In the genomic region with DNA sequence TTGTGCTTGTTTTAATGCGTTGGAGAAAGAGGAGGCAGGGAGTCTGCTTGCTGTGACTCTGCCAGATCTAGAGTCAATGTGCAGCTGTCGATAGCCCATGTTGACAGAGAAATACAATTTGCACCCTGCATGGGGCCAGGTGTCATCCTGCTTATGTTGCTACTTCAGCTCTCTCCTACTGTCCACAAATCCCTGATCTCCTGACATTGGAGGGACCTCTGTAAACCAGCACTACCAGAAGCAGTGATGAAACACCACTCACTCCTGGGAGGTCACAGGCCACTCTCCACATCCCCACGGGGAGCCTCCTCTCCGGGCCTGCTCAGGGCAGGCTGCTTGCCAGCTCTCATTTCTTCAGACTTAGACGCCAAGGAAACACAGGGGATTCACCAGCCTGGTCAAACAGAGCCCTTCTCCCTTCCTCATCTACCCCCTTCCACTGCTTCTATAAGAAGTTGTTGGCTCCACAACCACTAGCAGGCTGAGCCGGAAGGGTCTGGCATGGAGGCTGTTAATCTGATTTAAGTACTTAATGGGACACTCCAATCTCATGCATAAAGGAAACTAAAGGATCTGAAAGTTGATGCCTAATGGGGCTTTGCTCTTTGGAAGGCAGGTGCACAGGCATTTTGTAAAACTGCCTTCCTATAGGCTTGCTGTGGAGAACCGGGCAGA, we compare ENCODE assay signal across 16 cellular contexts. TPM values are rescaled to one million over a fixed set of nuclear protein-coding genes. Genes with fewer than 3 reads are reported as not detected.
DNase-seq lines count a peak whose midpoint lies in the region; ATAC-seq and TF ChIP-seq lines count a peak whose summit lies in the region.
"Had no signal": no experiment of that assay in that cellular context is flagged by ENCODE, and none has a peak within 500 bp of the region (broad histone marks: within the 10 kb centered on the region; RNA-seq: fewer than 3 reads in every experiment).

No MANE protein-coding gene starts in this region.

- no peaks in the 10 kb centered on the region for H3K9me3 ChIP-seq in HEK293 (ENCODE audit: control insufficient read depth, insufficient read depth, low read depth, low read length)
- H3K9me3 ChIP-seq in thyroid gland: no peaks in the 10 kb centered on the region

- CTCF ChIA-PET in HEK293 (lab: Yijun Ruan, JAX): interaction anchor here (1.1 kb wide), 1 partner anchor 17 kb away, joined by 3 read pairs; no protein-coding TSS in a partner anchor
- CTCF ChIA-PET in activated CD8-positive, alpha-beta memory T cell treated with anti-CD3 and anti-CD28 coated beads, Interleukin-2, amount 10 ng/mL, durations not matched to agents 7 days and 5 days (lab: Charles Lee): no interaction called here

- ATAC-seq in activated CD8-positive, alpha-beta memory T cell treated with anti-CD3 and anti-CD28 coated beads, Interleukin-2, amount 10 ng/mL, durations not matched to agents 7 days and 5 days: no peak
- ATAC-seq: activated T-cell treated with anti-CD3 and anti-CD28 coated beads, Interleukin-2, amount 50 U/mL, for 72 hours; GM12878; left colon; Panc1 had no signal

- no peaks in the 10 kb centered on the region for H3K27me3 ChIP-seq in thyroid gland

- H3K27ac ChIP-seq in C4-2B: peak overlapping the region; percentile 61
- no peak overlapping the region for H3K27ac ChIP-seq in HEK293 (ENCODE audit: extremely low read depth, low read depth, low read length)
- H3K27ac ChIP-seq in thyroid gland: no peak overlapping the region

- no peaks in the 10 kb centered on the region for H3K4me1 Mint-ChIP-seq in immature natural killer cell
- H3K4me1 Mint-ChIP-seq in activated CD8-positive, alpha-beta memory T cell treated with anti-CD3 and anti-CD28 coated beads, Interleukin-2, amount 10 ng/mL, durations not matched to agents 7 days and 5 days: no peaks in the 10 kb centered on the region
- H3K4me1 Mint-ChIP-seq: CD4-positive, alpha-beta memory T cell had no signal

- TF ChIP-seq CTCF in C4-2B (conservative IDR thresholded peaks at IDR 0.05): no peak
- TF ChIP-seq CTCF in HEK293 (tag by site-specific recombination; IDR thresholded peaks at IDR 0.05): no peak
- TF ChIP-seq CTCF in thyroid gland (IDR thresholded peaks at IDR 0.05): no peak

- DNase-seq in NCI-H2196 treated with DMSO at 0.1 percent for 48 hours (lab: John Stamatoyannopoulos, UW; ENCODE audit: unreplicated experiment): peak; percentile 64
- peak; percentile 45 for DNase-seq in brain pericyte (ENCODE audit: low read depth, low spot score)
- DNase-seq in thyroid gland: no peak
- no peak for DNase-seq in immature natural killer cell
- no peak for DNase-seq in COLO829 (ENCODE audit: low spot score)
- DNase-seq in activated CD8-positive, alpha-beta memory T cell treated with anti-CD3 and anti-CD28 coated beads, Interleukin-2, amount 10 ng/mL, durations not matched to agents 7 days and 5 days: no peak
- DNase-seq: activated CD4-positive, alpha-beta memory T cell treated with anti-CD3 and anti-CD28 coated beads for 36 hours; activated T-cell treated with anti-CD3 and anti-CD28 coated beads, Interleukin-2, amount 50 U/mL, for 72 hours; CD4-positive, alpha-beta memory T cell; Karpas-422; left colon; stimulated activated CD4-positive, alpha-beta T cell treated with anti-CD3 and anti-CD28 coated beads, Interleukin-2, amount 100 ng/mL, for 48 hours had no signal

- peaks cover 0 to 3% (median 2%) of the 10 kb centered on the region in 3 donors for H3K27me3 Mint-ChIP-seq in immature natural killer cell (ENCODE audit: low read depth in 3 of 3)
- no peaks in the 10 kb centered on the region for H3K27me3 Mint-ChIP-seq in activated CD8-positive, alpha-beta memory T cell treated with anti-CD3 and anti-CD28 coated beads, Interleukin-2, amount 10 ng/mL, durations not matched to agents 7 days and 5 days
- H3K27me3 Mint-ChIP-seq: activated CD4-positive, alpha-beta memory T cell treated with anti-CD3 and anti-CD28 coated beads for 36 hours had no signal

- H3K36me3 ChIP-seq in HEK293 (ENCODE audit: control insufficient read depth in 2 of 2, insufficient read depth in 1 of 2, low read length in 2 of 2): no peaks in the 10 kb centered on the region
- H3K36me3 ChIP-seq in thyroid gland: no peaks in the 10 kb centered on the region

- H3K4me3 Mint-ChIP-seq in immature natural killer cell: no peak overlapping the region
- no peak overlapping the region for H3K4me3 Mint-ChIP-seq in activated CD8-positive, alpha-beta memory T cell treated with anti-CD3 and anti-CD28 coated beads, Interleukin-2, amount 10 ng/mL, durations not matched to agents 7 days and 5 days
- H3K4me3 Mint-ChIP-seq: activated CD4-positive, alpha-beta memory T cell treated with anti-CD3 and anti-CD28 coated beads for 36 hours; activated T-cell treated with anti-CD3 and anti-CD28 coated beads, Interleukin-2, amount 50 U/mL, for 72 hours; CD4-positive, alpha-beta memory T cell had no signal

- H3K9me3 Mint-ChIP-seq in immature natural killer cell: no peaks in the 10 kb centered on the region
- H3K9me3 Mint-ChIP-seq in activated CD8-positive, alpha-beta memory T cell treated with anti-CD3 and anti-CD28 coated beads, Interleukin-2, amount 10 ng/mL, durations not matched to agents 7 days and 5 days (ENCODE audit: low read depth): no peaks in the 10 kb centered on the region
- H3K9me3 Mint-ChIP-seq: activated CD4-positive, alpha-beta memory T cell treated with anti-CD3 and anti-CD28 coated beads for 36 hours; activated T-cell treated with anti-CD3 and anti-CD28 coated beads, Interleukin-2, amount 50 U/mL, for 72 hours; CD4-positive, alpha-beta memory T cell had no signal

- H3K36me3 Mint-ChIP-seq in immature natural killer cell: no peaks in the 10 kb centered on the region
- no peaks in the 10 kb centered on the region for H3K36me3 Mint-ChIP-seq in activated CD8-positive, alpha-beta memory T cell treated with anti-CD3 and anti-CD28 coated beads, Interleukin-2, amount 10 ng/mL, durations not matched to agents 7 days and 5 days
- H3K36me3 Mint-ChIP-seq: activated CD4-positive, alpha-beta memory T cell treated with anti-CD3 and anti-CD28 coated beads for 36 hours; CD4-positive, alpha-beta memory T cell had no signal

- no peak overlapping the region for H3K27ac Mint-ChIP-seq in immature natural killer cell
- no peak overlapping the region for H3K27ac Mint-ChIP-seq in activated CD8-positive, alpha-beta memory T cell treated with anti-CD3 and anti-CD28 coated beads, Interleukin-2, amount 10 ng/mL, durations not matched to agents 7 days and 5 days
- H3K27ac Mint-ChIP-seq: activated CD4-positive, alpha-beta memory T cell treated with anti-CD3 and anti-CD28 coated beads for 36 hours; activated T-cell treated with anti-CD3 and anti-CD28 coated beads, Interleukin-2, amount 50 U/mL, for 72 hours; CD4-positive, alpha-beta memory T cell had no signal

- no peak for TF ChIP-seq POLR2A in thyroid gland (IDR thresholded peaks at IDR 0.05)

- intact Hi-C loops in thyroid gland (cut with DNase I): no loop called here

- POLR2A ChIA-PET in HEK293 (lab: Yijun Ruan, JAX): no interaction called here

- H3K4me1 ChIP-seq in HEK293 (ENCODE audit: control insufficient read depth, insufficient read depth, low read length): peaks cover 3% of the 10 kb centered on the region; the same call in 1 of the 2 replicates
- no peaks in the 10 kb centered on the region for H3K4me1 ChIP-seq in thyroid gland

- 64 to 66% methylated on average over 7 of the region's 7 CpGs for WGBS in thyroid gland, 2 donors

- H3K4me3 ChIP-seq in HEK293 (ENCODE audit: low read depth, low read length): no peak overlapping the region
- no peak overlapping the region for H3K4me3 ChIP-seq in thyroid gland (replicated peaks in 1 of 3)
- H3K4me3 ChIP-seq: GM12878 had no signal

TF ChIP-seq in HEK293, 187 proteins besides CTCF, POLR2A, EP300 and RAD21:
- no peak for TF ChIP-seq ZNF23 (tag by site-specific recombination; IDR thresholded peaks at IDR 0.05; ENCODE audit: borderline replicate concordance)
- TF ChIP-seq SETDB1 (IDR thresholded peaks at IDR 0.05; ENCODE audit: insufficient read length, low read length): no peak
- no peak for TF ChIP-seq ZSCAN4 (tag by site-specific recombination; IDR thresholded peaks at IDR 0.05)
- peak; percentile 74 for TF ChIP-seq ZIC2 (tag by site-specific recombination; IDR thresholded peaks at IDR 0.05)

RNA-seq across cellular contexts. Expression of gene CSNK2A3, which starts 29.9 kb away (rescaled TPM):
- 1 to 10 TPM; 2.8 to 9.5 (median 3.8) TPM for total RNA-seq in thyroid gland
- polyA plus RNA-seq in immature natural killer cell: 1 to 10 TPM in 1 of 3 donors, under 1 TPM in 2; 0.85 to 1.3 (median 0.93) TPM
- under 1 TPM; 0.53 to 0.84 TPM for total RNA-seq in activated CD8-positive, alpha-beta memory T cell treated with anti-CD3 and anti-CD28 coated beads, Interleukin-2, amount 10 ng/mL, durations not matched to agents 7 days and 5 days

Comparison
In these comparisons a context has a peak if more than half of its experiments do, and no peak if none do; other contexts are left out.
1. DNase-seq: peak in NCI-H2196 treated with DMSO at 0.1 percent for 48 hours (single experiment) and brain pericyte (single experiment); none in thyroid gland (0 of 2), immature natural killer cell (0 of 3), COLO829 (single experiment) and activated CD8-positive, alpha-beta memory T cell treated with anti-CD3 and anti-CD28 coated beads, Interleukin-2, amount 10 ng/mL, durations not matched to agents 7 days and 5 days (single experiment).